In the genomic region with DNA sequence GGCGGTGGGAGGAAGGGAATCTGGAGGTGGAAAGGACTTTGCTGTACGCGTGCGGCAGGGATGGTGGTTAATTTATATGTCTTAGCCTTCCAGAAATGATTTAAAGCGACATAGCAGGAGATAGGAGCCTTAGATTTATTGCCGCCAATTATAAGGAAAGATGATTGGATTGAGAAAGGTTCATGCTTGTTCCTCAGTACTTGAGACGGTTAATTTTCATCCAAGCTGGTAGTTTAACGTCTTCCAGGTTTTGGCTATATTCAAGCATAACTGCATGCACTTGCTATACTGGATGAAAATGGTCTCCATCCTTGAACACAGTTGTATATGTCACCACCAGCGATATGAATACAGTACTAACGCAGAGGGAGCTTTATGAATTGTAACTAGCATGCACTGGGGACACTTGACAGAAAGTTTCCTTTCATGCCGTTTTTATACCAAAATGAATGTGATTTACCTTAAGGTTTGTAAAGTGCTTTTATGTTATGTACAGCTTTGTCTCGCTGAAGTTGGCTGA, we compare ENCODE assay signal across 8 cellular contexts. TPM values are rescaled to one million over a fixed set of nuclear protein-coding genes. Genes with fewer than 3 reads are reported as not detected.
A peak's percentile ranks its signal among the peaks of the same experiment; 100 is the strongest.
DNase-seq lines count a peak whose midpoint lies in the region; ATAC-seq, FAIRE-seq and TF ChIP-seq lines count a peak whose summit lies in the region.

No MANE protein-coding gene starts in this region.

- peak overlapping the region; percentile 86 for H3K4me2 ChIP-seq in HepG2 (ENCODE audit: low read depth, low read length)

- H3K27ac ChIP-seq in HepG2 (ENCODE audit: extremely low read length, insufficient read depth, low read length) (peak overlapping the region; percentile 83), thyroid gland (peak overlapping the region; percentile 79 to 89 (median 86))

- TF ChIP-seq POLR2A in HepG2 (IDR thresholded peaks at IDR 0.05; ENCODE audit: insufficient read depth in 1 of 2, low read depth in 2 of 2, low read length in 2 of 2) (no peak), thyroid gland (IDR thresholded peaks at IDR 0.05) (no peak)

- H3K9me3 ChIP-seq in adipocyte (ENCODE audit: control insufficient read depth, low read length) (no peaks in the 10 kb centered on the region), HepG2 (ENCODE audit: low read length) (no peaks in the 10 kb centered on the region), thyroid gland (no peaks in the 10 kb centered on the region)

- H2AFZ ChIP-seq in HepG2 (ENCODE audit: low read length) = no peak overlapping the region

- peaks cover 17% of the 10 kb centered on the region for H3K4me1 ChIP-seq in adipocyte (ENCODE audit: control insufficient read depth, insufficient read depth, low read length)
- peaks cover 25% of the 10 kb centered on the region for H3K4me1 ChIP-seq in HepG2 (ENCODE audit: insufficient read depth, low read length)
- H3K4me1 ChIP-seq in thyroid gland = peaks cover 10 to 17% of the 10 kb centered on the region in 2 donors

- no peak for TF ChIP-seq EP300 in HepG2 (IDR thresholded peaks at IDR 0.05; ENCODE audit: low read depth in 2 of 2, low read length in 2 of 2)
- no peak for TF ChIP-seq EP300 in HepG2 (CRISPR knock-in tag; IDR thresholded peaks at IDR 0.05; ENCODE audit: borderline replicate concordance)

- CTCF ChIA-PET in activated CD8-positive, alpha-beta memory T cell treated with anti-CD3 and anti-CD28 coated beads, Interleukin-2, amount 10 ng/mL, durations not matched to agents 7 days and 5 days (lab: Charles Lee) = interaction anchor here (0.6 to 2.4 kb wide), 13 partner anchors 8 to 366 kb away, joined by 3 to 14 read pairs (median 5); partner anchors contain the start of gene AP2B1
- CTCF ChIA-PET in HepG2 (lab: Yijun Ruan, JAX; ENCODE audit: low intra/inter-chr PET ratio, low total read pairs) = no interaction called here

- no peak for TF ChIP-seq RAD21 in HepG2 (CRISPR knock-in tag; IDR thresholded peaks at IDR 0.05)

- peak overlapping the region; percentile 100 for H3K4me3 Mint-ChIP-seq in activated CD8-positive, alpha-beta memory T cell treated with anti-CD3 and anti-CD28 coated beads, Interleukin-2, amount 10 ng/mL, durations not matched to agents 7 days and 5 days

- no peaks in the 10 kb centered on the region for H3K9me3 Mint-ChIP-seq in activated CD8-positive, alpha-beta memory T cell treated with anti-CD3 and anti-CD28 coated beads, Interleukin-2, amount 10 ng/mL, durations not matched to agents 7 days and 5 days (ENCODE audit: low read depth)

- whole genome bisulfite sequencing in HepG2 (ENCODE audit: low lambda C conversion rate) = 6% methylated on average over 12 of the region's 12 CpGs
- WGBS in thyroid gland, 2 donors = 7 to 10% methylated on average over 12 of the region's 12 CpGs

- POLR2A ChIA-PET in HepG2 (lab: Yijun Ruan, JAX) = interaction anchor here (0.9 to 4.1 kb wide), 14 partner anchors 9 to 438 kb away, joined by 3 to 73 read pairs (median 4); partner anchors contain the start of genes AP2B1, RASL10B, SLFN5 and TAF15

- peaks cover 25% of the 10 kb centered on the region for H3K4me1 Mint-ChIP-seq in activated CD8-positive, alpha-beta memory T cell treated with anti-CD3 and anti-CD28 coated beads, Interleukin-2, amount 10 ng/mL, durations not matched to agents 7 days and 5 days

- ATAC-seq in activated CD8-positive, alpha-beta memory T cell treated with anti-CD3 and anti-CD28 coated beads, Interleukin-2, amount 10 ng/mL, durations not matched to agents 7 days and 5 days = peak; percentile 30
- ATAC-seq in HepG2 (peak; percentile 16; the same call in 1 of the 3 replicates), GM19467 (IDR thresholded peaks at IDR 0.05; ENCODE audit: unreplicated experiment) (no peak)

- peak overlapping the region; percentile 99 for H3K27ac Mint-ChIP-seq in activated CD8-positive, alpha-beta memory T cell treated with anti-CD3 and anti-CD28 coated beads, Interleukin-2, amount 10 ng/mL, durations not matched to agents 7 days and 5 days

- H3K79me2 ChIP-seq in HepG2 (ENCODE audit: insufficient read depth, low read length) = peaks cover 7% of the 10 kb centered on the region

- H3K9ac ChIP-seq in adipocyte (ENCODE audit: low read length) = peak overlapping the region; percentile 98
- H3K9ac ChIP-seq in HepG2 (ENCODE audit: insufficient read depth, low read depth, low read length) = peak overlapping the region; percentile 86

- in situ Hi-C loops in HepG2 (cut with HindIII; ENCODE audit: extremely low pct_ligation_motif_present, low pct_unique_long_range_greater_than_20kb) = no loop called here

- H3K27me3 ChIP-seq in adipocyte (replicated peaks; ENCODE audit: control insufficient read depth, insufficient read depth, low read length) (no peaks in the 10 kb centered on the region), HepG2 (ENCODE audit: control insufficient read depth in 1 of 2, insufficient read depth in 2 of 2, low read length in 2 of 2) (no peaks in the 10 kb centered on the region; a peak in 1 of 5 replicates), thyroid gland (no peaks in the 10 kb centered on the region)

- BruUV-seq in HepG2 (replicated peaks; lab: Mats Ljungman, UMichigan) = TSS peak; percentile 75

- peaks cover 21% of the 10 kb centered on the region for H3K36me3 ChIP-seq in adipocyte (ENCODE audit: control insufficient read depth, insufficient read depth, low read length, severe bottlenecking)
- H3K36me3 ChIP-seq in HepG2 (replicated peaks in 1 of 2; ENCODE audit: control insufficient read depth in 1 of 2, insufficient read depth in 2 of 2, low read length in 2 of 2) = peaks cover 0 to 7% of the 10 kb centered on the region in 2 experiments; a peak in 1 of 5 replicates
- peaks cover 4 to 13% of the 10 kb centered on the region in 2 donors for H3K36me3 ChIP-seq in thyroid gland

- H4K20me1 ChIP-seq in HepG2 (ENCODE audit: insufficient read depth, low read length) = no peaks in the 10 kb centered on the region

- DNase-seq in activated CD8-positive, alpha-beta memory T cell treated with anti-CD3 and anti-CD28 coated beads, Interleukin-2, amount 10 ng/mL, durations not matched to agents 7 days and 5 days = no peak
- DNase-seq in activated CD8-positive, alpha-beta memory T cell treated with anti-CD3 and anti-CD28 coated beads, Interleukin-2, amount 50 U/mL, for 4 hours = no peak
- DNase-seq in adipocyte (ENCODE audit: low read depth) = no peak
- DNase-seq in HepG2 (ENCODE audit: low spot score) = no peak
- DNase-seq in thyroid gland = no peak
- DNase-seq in COLO829 (ENCODE audit: low spot score) = no peak
- no peak for DNase-seq in NCI-H2081 (lab: John Stamatoyannopoulos, UW)

- H3K36me3 Mint-ChIP-seq in activated CD8-positive, alpha-beta memory T cell treated with anti-CD3 and anti-CD28 coated beads, Interleukin-2, amount 10 ng/mL, durations not matched to agents 7 days and 5 days = peaks cover 4% of the 10 kb centered on the region

- no peak for FAIRE-seq in HepG2 (lab: Jason Lieb, UNC)

- TF ChIP-seq CTCF in HepG2 (CRISPR knock-in tag; IDR thresholded peaks at IDR 0.05) (no peak), thyroid gland (IDR thresholded peaks at IDR 0.05) (no peak)

- H3K27me3 Mint-ChIP-seq in activated CD8-positive, alpha-beta memory T cell treated with anti-CD3 and anti-CD28 coated beads, Interleukin-2, amount 10 ng/mL, durations not matched to agents 7 days and 5 days = no peaks in the 10 kb centered on the region

- intact Hi-C loops in HepG2 (cut with micrococcal nuclease; ENCODE audit: unreplicated experiment) = no loop called here
- intact Hi-C loops in thyroid gland (cut with DNase I) = no loop called here

- H3K4me3 ChIP-seq in adipocyte (ENCODE audit: low read length) (peak overlapping the region; percentile 87), HepG2 (replicated peaks in 1 of 3; ENCODE audit: insufficient read depth in 1 of 3, low read depth in 2 of 3, low read length in 3 of 3) (peak overlapping the region; percentile 84 to 89 (median 85)), thyroid gland (replicated peaks in 1 of 3) (peak overlapping the region; percentile 68 to 79 (median 77))

RNA-seq across cellular contexts. Expression of gene PEX12, which starts 0.6 kb away (rescaled TPM):
- total RNA-seq in activated CD8-positive, alpha-beta memory T cell treated with anti-CD3 and anti-CD28 coated beads, Interleukin-2, amount 10 ng/mL, durations not matched to agents 7 days and 5 days = 1 to 10 TPM; 3.9 to 4.6 TPM
- 4.3 and 5.1 TPM in 2 replicates for total RNA-seq in HepG2 (2016; rRNA removed; fragmentation: Illumina TruSeq; extraction: Trizol)
- total RNA-seq in HepG2 (2016; cell fraction: cytosol; rRNA removed; fragmentation: Illumina TruSeq; extraction: Trizol; ENCODE audit: low read depth) = 1.0 and 1.1 TPM in 2 replicates
- 4.9 and 5.4 TPM in 2 replicates for total RNA-seq in HepG2 (2016; cell fraction: insoluble cytoplasmic fraction; rRNA removed; fragmentation: Illumina TruSeq; extraction: Trizol)
- total RNA-seq in HepG2 (2016; cell fraction: membrane; rRNA removed; fragmentation: Illumina TruSeq; extraction: Trizol) = 3.0 TPM in 2 replicates
- total RNA-seq in HepG2 (2016; cell fraction: nucleus; rRNA removed; fragmentation: Illumina TruSeq; extraction: Trizol) = 4.8 and 5.4 TPM in 2 replicates
- polyA plus RNA-seq in HepG2 (2011; rRNA removed) = 10.5 and 11.9 TPM in 2 replicates
- polyA plus RNA-seq in HepG2 (2011; cell fraction: cytosol; rRNA removed) = 8.0 and 10.7 TPM in 2 replicates
- polyA plus RNA-seq in HepG2 (2011; cell fraction: nucleus; rRNA removed) = 2.6 and 4.6 TPM in 2 replicates
- 6.1 and 7.2 TPM in 2 replicates for polyA plus RNA-seq in HepG2 (2012)
- 0.52 and 0.57 TPM in 2 replicates for polyA plus RNA-seq in HepG2 (2016; cell fraction: cytosol; fragmentation: Illumina TruSeq; extraction: Trizol; ENCODE audit: low read depth)
- 4.6 and 5.5 TPM in 2 replicates for polyA plus RNA-seq in HepG2 (2016; cell fraction: insoluble cytoplasmic fraction; fragmentation: Illumina TruSeq; extraction: Trizol; ENCODE audit: low read depth)
- polyA plus RNA-seq in HepG2 (2016; cell fraction: membrane; fragmentation: Illumina TruSeq; extraction: Trizol; ENCODE audit: low read depth) = 1.3 and 1.6 TPM in 2 replicates
- polyA plus RNA-seq in HepG2 (2016; cell fraction: nucleus; fragmentation: Illumina TruSeq; extraction: Trizol; ENCODE audit: insufficient read depth, low read depth) = 6.0 and 6.5 TPM in 2 replicates
- polyA minus RNA-seq in HepG2 (2011; rRNA and poly(A)+ RNA removed; ENCODE audit: low replicate concordance) = 17.7 and 20.0 TPM in 2 replicates
- 5.1 and 8.0 TPM in 2 replicates for polyA minus RNA-seq in HepG2 (2011; cell fraction: cytosol; rRNA and poly(A)+ RNA removed)
- polyA minus RNA-seq in HepG2 (2011; cell fraction: nucleus; rRNA and poly(A)+ RNA removed) = 5.7 and 6.6 TPM in 2 replicates
- total RNA-seq in thyroid gland = 10 to 100 TPM in 2 of 4 donors, 1 to 10 TPM in 2; 6.1 to 12.0 (median 9.8) TPM

RNA-seq across cellular contexts. Expression of gene AP2B1, which starts 8.1 kb away (rescaled TPM):
- 100 to 1,000 TPM; 166 to 184 TPM for total RNA-seq in activated CD8-positive, alpha-beta memory T cell treated with anti-CD3 and anti-CD28 coated beads, Interleukin-2, amount 10 ng/mL, durations not matched to agents 7 days and 5 days
- 23.8 and 58.4 TPM in 2 replicates for total RNA-seq in HepG2 (2016; rRNA removed; fragmentation: Illumina TruSeq; extraction: Trizol)
- total RNA-seq in HepG2 (2016; cell fraction: cytosol; rRNA removed; fragmentation: Illumina TruSeq; extraction: Trizol; ENCODE audit: low read depth) = 7.7 and 8.3 TPM in 2 replicates
- total RNA-seq in HepG2 (2016; cell fraction: insoluble cytoplasmic fraction; rRNA removed; fragmentation: Illumina TruSeq; extraction: Trizol) = 21.9 and 55.7 TPM in 2 replicates
- total RNA-seq in HepG2 (2016; cell fraction: membrane; rRNA removed; fragmentation: Illumina TruSeq; extraction: Trizol) = 24.9 and 27.8 TPM in 2 replicates
- 35.0 and 35.8 TPM in 2 replicates for total RNA-seq in HepG2 (2016; cell fraction: nucleus; rRNA removed; fragmentation: Illumina TruSeq; extraction: Trizol)
- polyA plus RNA-seq in HepG2 (2011; rRNA removed) = 67.4 and 71.3 TPM in 2 replicates
- polyA plus RNA-seq in HepG2 (2011; cell fraction: cytosol; rRNA removed) = 55.0 and 79.8 TPM in 2 replicates
- polyA plus RNA-seq in HepG2 (2011; cell fraction: nucleus; rRNA removed) = 30.8 and 37.5 TPM in 2 replicates
- polyA plus RNA-seq in HepG2 (2012) = 71.1 and 87.3 TPM in 2 replicates
- polyA plus RNA-seq in HepG2 (2016; cell fraction: cytosol; fragmentation: Illumina TruSeq; extraction: Trizol; ENCODE audit: low read depth) = 9.1 and 11.2 TPM in 2 replicates
- polyA plus RNA-seq in HepG2 (2016; cell fraction: insoluble cytoplasmic fraction; fragmentation: Illumina TruSeq; extraction: Trizol; ENCODE audit: low read depth) = 61.8 and 69.1 TPM in 2 replicates
- polyA plus RNA-seq in HepG2 (2016; cell fraction: membrane; fragmentation: Illumina TruSeq; extraction: Trizol; ENCODE audit: low read depth) = 20.2 and 25.9 TPM in 2 replicates
- 31.8 and 34.7 TPM in 2 replicates for polyA plus RNA-seq in HepG2 (2016; cell fraction: nucleus; fragmentation: Illumina TruSeq; extraction: Trizol; ENCODE audit: insufficient read depth, low read depth)
- polyA minus RNA-seq in HepG2 (2011; rRNA and poly(A)+ RNA removed; ENCODE audit: low replicate concordance) = 118 and 224 TPM in 2 replicates
- polyA minus RNA-seq in HepG2 (2011; cell fraction: cytosol; rRNA and poly(A)+ RNA removed) = 78.8 and 101 TPM in 2 replicates
- polyA minus RNA-seq in HepG2 (2011; cell fraction: nucleus; rRNA and poly(A)+ RNA removed) = 59.2 and 75.5 TPM in 2 replicates
- total RNA-seq in thyroid gland = 100 to 1,000 TPM; 105 to 162 (median 122) TPM

RNA-seq across cellular contexts. Expression of gene SLFN14, which starts 18.4 kb away (rescaled TPM):
- total RNA-seq in activated CD8-positive, alpha-beta memory T cell treated with anti-CD3 and anti-CD28 coated beads, Interleukin-2, amount 10 ng/mL, durations not matched to agents 7 days and 5 days = under 1 TPM in 1 of 2 experiments, not detected in 1; 0.07 TPM
- total RNA-seq in HepG2 (2016; rRNA removed; fragmentation: Illumina TruSeq; extraction: Trizol) (not detected in 2 replicates), thyroid gland (under 1 TPM in 1 of 4 donors, not detected in 3; 0.29 TPM)
- total RNA-seq in HepG2 (2016; cell fraction: cytosol; rRNA removed; fragmentation: Illumina TruSeq; extraction: Trizol; ENCODE audit: low read depth) = not detected in 2 replicates
- total RNA-seq in HepG2 (2016; cell fraction: insoluble cytoplasmic fraction; rRNA removed; fragmentation: Illumina TruSeq; extraction: Trizol) = not detected in 2 replicates
- total RNA-seq in HepG2 (2016; cell fraction: membrane; rRNA removed; fragmentation: Illumina TruSeq; extraction: Trizol) = not detected in 2 replicates
- total RNA-seq in HepG2 (2016; cell fraction: nucleus; rRNA removed; fragmentation: Illumina TruSeq; extraction: Trizol) = not detected in 2 replicates
- not detected in 2 replicates for polyA plus RNA-seq in HepG2 (2011; rRNA removed)
- not detected in 2 replicates for polyA plus RNA-seq in HepG2 (2011; cell fraction: cytosol; rRNA removed)
- not detected in 2 replicates for polyA plus RNA-seq in HepG2 (2011; cell fraction: nucleus; rRNA removed)
- not detected in 2 replicates for polyA plus RNA-seq in HepG2 (2012)
- not detected in 2 replicates for polyA plus RNA-seq in HepG2 (2016; cell fraction: cytosol; fragmentation: Illumina TruSeq; extraction: Trizol; ENCODE audit: low read depth)
- not detected in 2 replicates for polyA plus RNA-seq in HepG2 (2016; cell fraction: insoluble cytoplasmic fraction; fragmentation: Illumina TruSeq; extraction: Trizol; ENCODE audit: low read depth)
- not detected in 2 replicates for polyA plus RNA-seq in HepG2 (2016; cell fraction: membrane; fragmentation: Illumina TruSeq; extraction: Trizol; ENCODE audit: low read depth)
- polyA plus RNA-seq in HepG2 (2016; cell fraction: nucleus; fragmentation: Illumina TruSeq; extraction: Trizol; ENCODE audit: insufficient read depth, low read depth) = not detected in 2 replicates
- not detected in 2 replicates for polyA minus RNA-seq in HepG2 (2011; rRNA and poly(A)+ RNA removed; ENCODE audit: low replicate concordance)
- polyA minus RNA-seq in HepG2 (2011; cell fraction: cytosol; rRNA and poly(A)+ RNA removed) = not detected in 2 replicates
- not detected in 2 replicates for polyA minus RNA-seq in HepG2 (2011; cell fraction: nucleus; rRNA and poly(A)+ RNA removed)

RNA-seq across cellular contexts. Expression of gene SLFN12L, which starts 41.5 kb away (rescaled TPM):
- total RNA-seq in activated CD8-positive, alpha-beta memory T cell treated with anti-CD3 and anti-CD28 coated beads, Interleukin-2, amount 10 ng/mL, durations not matched to agents 7 days and 5 days = 100 to 1,000 TPM in 1 of 2 experiments, 10 to 100 TPM in 1; 95.4 to 197 TPM
- total RNA-seq in HepG2 (2016; rRNA removed; fragmentation: Illumina TruSeq; extraction: Trizol) (not detected in 2 replicates), thyroid gland (1 to 10 TPM; 1.2 to 3.5 (median 1.6) TPM)
- total RNA-seq in HepG2 (2016; cell fraction: cytosol; rRNA removed; fragmentation: Illumina TruSeq; extraction: Trizol; ENCODE audit: low read depth) = not detected in 2 replicates
- total RNA-seq in HepG2 (2016; cell fraction: insoluble cytoplasmic fraction; rRNA removed; fragmentation: Illumina TruSeq; extraction: Trizol) = not detected in 2 replicates
- total RNA-seq in HepG2 (2016; cell fraction: membrane; rRNA removed; fragmentation: Illumina TruSeq; extraction: Trizol) = not detected in 2 replicates
- total RNA-seq in HepG2 (2016; cell fraction: nucleus; rRNA removed; fragmentation: Illumina TruSeq; extraction: Trizol) = not detected in 2 replicates
- polyA plus RNA-seq in HepG2 (2011; rRNA removed) = not detected in 2 replicates
- polyA plus RNA-seq in HepG2 (2011; cell fraction: cytosol; rRNA removed) = not detected in 2 replicates
- polyA plus RNA-seq in HepG2 (2011; cell fraction: nucleus; rRNA removed) = not detected in 2 replicates
- not detected in 2 replicates for polyA plus RNA-seq in HepG2 (2012)
- polyA plus RNA-seq in HepG2 (2016; cell fraction: cytosol; fragmentation: Illumina TruSeq; extraction: Trizol; ENCODE audit: low read depth) = not detected in 2 replicates
- not detected in 2 replicates for polyA plus RNA-seq in HepG2 (2016; cell fraction: insoluble cytoplasmic fraction; fragmentation: Illumina TruSeq; extraction: Trizol; ENCODE audit: low read depth)
- not detected in 2 replicates for polyA plus RNA-seq in HepG2 (2016; cell fraction: membrane; fragmentation: Illumina TruSeq; extraction: Trizol; ENCODE audit: low read depth)
- not detected in 2 replicates for polyA plus RNA-seq in HepG2 (2016; cell fraction: nucleus; fragmentation: Illumina TruSeq; extraction: Trizol; ENCODE audit: insufficient read depth, low read depth)
- 0.07 TPM in 1 of 2 replicates, not detected in the other for polyA minus RNA-seq in HepG2 (2011; rRNA and poly(A)+ RNA removed; ENCODE audit: low replicate concordance)
- not detected in 2 replicates for polyA minus RNA-seq in HepG2 (2011; cell fraction: cytosol; rRNA and poly(A)+ RNA removed)
- polyA minus RNA-seq in HepG2 (2011; cell fraction: nucleus; rRNA and poly(A)+ RNA removed) = not detected in 2 replicates
